ENCODE assay signal across 9 cellular contexts in the genomic region with DNA sequence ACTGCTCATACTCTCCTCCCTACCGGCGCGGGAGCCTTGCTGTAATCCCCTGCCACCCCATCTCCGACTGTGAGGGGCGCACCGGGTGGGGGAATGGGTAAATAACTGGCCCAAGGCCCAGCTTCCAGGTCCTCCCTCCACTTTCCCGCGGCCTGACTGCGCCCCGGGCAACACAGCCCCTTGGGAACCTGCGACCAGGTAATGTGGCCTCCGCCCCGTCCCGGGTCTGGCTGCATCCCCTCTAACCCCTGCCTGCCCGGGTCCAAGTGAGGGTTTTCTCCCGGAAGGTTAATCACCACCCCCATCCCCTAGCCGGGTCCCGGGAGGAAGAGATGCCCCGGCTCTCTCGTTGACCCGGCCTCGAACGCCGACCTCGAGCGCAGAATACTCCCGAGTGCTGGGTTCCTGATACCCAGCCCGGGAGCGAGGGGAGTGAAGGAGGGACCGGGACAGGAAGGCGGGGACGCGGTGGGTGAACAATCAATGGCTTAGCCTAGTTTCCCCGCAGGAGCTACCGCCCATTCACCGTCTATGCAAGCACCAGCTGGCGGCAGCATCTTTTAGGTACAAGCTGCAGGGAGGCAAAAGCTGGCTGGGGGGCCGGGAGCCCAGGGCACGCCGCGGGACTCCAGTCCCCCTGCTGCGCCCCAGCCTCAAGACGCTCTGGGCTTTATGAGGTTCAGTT.
DNase-seq lines count a peak whose midpoint lies in the region; ATAC-seq and TF ChIP-seq lines count a peak whose summit lies in the region.
"Had no signal": no experiment of that assay in that cellular context is flagged by ENCODE, and none has a peak within 500 bp of the region (broad histone marks: within the 10 kb centered on the region; RNA-seq: fewer than 3 reads in every experiment).

No MANE protein-coding gene starts in this region.

- H3K27me3 ChIP-seq in iPS-18a (ENCODE audit: control insufficient read depth, insufficient read depth, low read length) = peaks cover 100% of the 10 kb centered on the region

- H3K9ac ChIP-seq in iPS-18a (ENCODE audit: low read length) = no peak overlapping the region

- H3K9me3 ChIP-seq in iPS-18a (ENCODE audit: control insufficient read depth, low read depth, low read length) = no peaks in the 10 kb centered on the region
- H3K9me3 ChIP-seq: uterus had no signal

- POLR2A ChIA-PET in AG04449 (lab: Yijun Ruan, JAX) = interaction anchor here (1.1 kb wide), 1 partner anchor 9 kb away, joined by 5 read pairs; a partner anchor contains a TSS

- peak overlapping the region; percentile 26; the same call in 1 of the 2 replicates for H3K27ac ChIP-seq in VCaP
- no peak overlapping the region for H3K27ac ChIP-seq in iPS-18a (ENCODE audit: low read length)
- H3K27ac ChIP-seq: uterus had no signal

- CTCF ChIA-PET in AG04449 (lab: Yijun Ruan, JAX) = interaction anchor here (0.8 to 4.5 kb wide), 8 partner anchors 13 to 390 kb away, joined by 3 to 19 read pairs (median 5); no protein-coding TSS in a partner anchor

- H3K4me3 ChIP-seq in AG04449 (ENCODE audit: low read depth, low read length) (peak overlapping the region; percentile 36), iPS-18a (ENCODE audit: low read length) (peak overlapping the region; percentile 39)

- no peaks in the 10 kb centered on the region for H3K36me3 ChIP-seq in iPS-18a (ENCODE audit: control insufficient read depth, low read depth, low read length)
- H3K36me3 ChIP-seq: uterus had no signal

- TF ChIP-seq CTCF in AG04449 (IDR thresholded peaks at IDR 0.05; ENCODE audit: insufficient read depth, low read length, missing control alignments) (no peak), GM10266 (IDR thresholded peaks at IDR 0.05; ENCODE audit: control insufficient read depth, insufficient read depth, low read depth, missing control alignments) (no peak), VCaP (conservative IDR thresholded peaks at IDR 0.05) (no peak)

- DNase-seq in AG04449 (ENCODE audit: low read depth, low spot score) = no peak
- peak; percentile 11 for DNase-seq in GM10266 (ENCODE audit: extremely low spot score)
- no peak for DNase-seq in COLO829 (ENCODE audit: low spot score)
- no peak for DNase-seq in ACHN
- no peak for DNase-seq in GDM1 (lab: John Stamatoyannopoulos, UW)
- DNase-seq: uterus had no signal

- peaks cover 27% of the 10 kb centered on the region for H3K4me1 ChIP-seq in iPS-18a (ENCODE audit: control insufficient read depth, low read depth, low read length)

- in situ Hi-C loops in ACHN (cut with HindIII; ENCODE audit: low pct_ligation_motif_present, low pct_unique_long_range_greater_than_20kb, low sequenced_read_pairs) = no loop called here

- ATAC-seq in GM18909 (IDR thresholded peaks at IDR 0.05; ENCODE audit: poor library complexity, unreplicated experiment) = no peak
